Comparison of ENCODE assay signal across 25 cellular contexts in the genomic region with DNA sequence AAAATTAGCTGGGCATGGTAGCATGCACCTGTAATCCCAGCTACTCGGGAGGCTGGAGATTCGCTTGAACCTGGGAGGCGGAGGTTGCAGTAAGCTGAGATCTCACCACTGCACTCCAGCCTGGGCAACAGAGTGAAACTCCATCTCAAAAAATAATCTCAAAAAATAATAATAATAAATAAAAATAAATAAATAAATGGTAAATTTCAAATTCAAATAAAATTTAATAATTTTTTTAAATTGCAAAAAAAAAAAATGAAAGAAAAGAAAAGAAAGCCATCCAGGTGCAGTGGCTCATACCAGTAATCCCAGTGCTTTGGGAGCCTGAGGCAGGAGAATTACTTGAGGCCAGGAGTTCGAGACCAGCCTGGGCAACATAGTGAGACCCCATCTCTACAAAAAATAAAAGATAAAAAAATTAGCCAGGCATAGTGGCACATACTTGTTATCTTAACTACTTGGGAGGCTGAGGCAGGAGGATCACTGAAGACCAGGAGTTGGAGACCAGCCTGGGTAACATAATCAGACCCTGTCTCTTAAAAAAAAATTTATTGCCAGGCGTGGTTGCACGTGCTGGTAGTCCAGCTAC.
"Had no signal": no experiment of that assay in that cellular context is flagged by ENCODE, and none has a peak within 500 bp of the region (broad histone marks: within the 10 kb centered on the region; RNA-seq: fewer than 3 reads in every experiment).

No MANE protein-coding gene starts in this region.

- H3K27ac ChIP-seq: neural progenitor cell, ovary, parathyroid adenoma, psoas muscle, right lobe of liver, sigmoid colon, stomach, thoracic aorta, thyroid gland, tibial nerve, upper lobe of left lung, vagina had no signal

- H3K79me2 ChIP-seq: parathyroid adenoma had no signal

- H3K4me3 ChIP-seq: neural progenitor cell, ovary, psoas muscle, right lobe of liver, sigmoid colon, stomach, thoracic aorta, thyroid gland, tibial nerve, upper lobe of left lung, vagina had no signal

- H2AFZ ChIP-seq: neural progenitor cell, parathyroid adenoma had no signal

- H3K4me1 ChIP-seq: neural progenitor cell, parathyroid adenoma, stomach, thyroid gland, tibial nerve, upper lobe of left lung, vagina had no signal

- H3K9ac ChIP-seq: neural progenitor cell, parathyroid adenoma had no signal

- ATAC-seq: natural killer cell; psoas muscle; right cardiac atrium; right lobe of liver; stimulated activated effector memory CD8-positive, alpha-beta T cell treated with anti-CD3 and anti-CD28 coated beads, Interleukin-12 subunit alpha, Interleukin-12 subunit beta, amount 100 ng/mL, for 72 hours; stimulated activated naive B cell treated with anti-CD40 and anti-IgM and Interleukin-4, amounts not matched to agents 10 μg/mL and 1 μg/mL and 100 μg/mL, for 72 hours had no signal

- H3K9me3 ChIP-seq: ovary, psoas muscle, right lobe of liver, sigmoid colon, stomach, thoracic aorta, thyroid gland, tibial nerve, upper lobe of left lung, vagina had no signal

- H3K36me3 ChIP-seq: ovary had no signal

- DNase-seq: natural killer cell; occipital lobe; psoas muscle; right cardiac atrium; right lobe of liver; sigmoid colon; small intestine; stimulated activated CD4-positive, alpha-beta T cell treated with anti-CD3 and anti-CD28 coated beads, Interleukin-15, amount 100 ng/mL, for 24 hours; stimulated activated CD4-positive, alpha-beta T cell treated with anti-CD3 and anti-CD28 coated beads, Interleukin-2, amount 100 ng/mL, for 24 hours; stimulated activated CD4-positive, alpha-beta T cell treated with anti-CD3 and anti-CD28 coated beads, Interleukin-2, amount 100 ng/mL, for 48 hours; stimulated activated CD4-positive, alpha-beta T cell treated with anti-CD3 and anti-CD28 coated beads, Interleukin-4, amount 100 ng/mL, for 24 hours; stimulated activated naive B cell treated with anti-CD40 and anti-IgM and Interleukin-4, amounts not matched to agents 10 μg/mL and 1 μg/mL and 100 μg/mL, for 72 hours; stimulated activated naive CD4-positive, alpha-beta T cell treated with Interleukin-2 at 50 U/mL for 16 hours; stomach; thyroid gland; trophoblast cell had no signal

- H3K4me2 ChIP-seq: neural progenitor cell had no signal

- FAIRE-seq: small intestine, urothelium cell line had no signal

- H3K27me3 ChIP-seq: neural progenitor cell, ovary, right lobe of liver, sigmoid colon, stomach, thyroid gland, tibial nerve, upper lobe of left lung, vagina had no signal
